In genomic region chr17:82544431-82545070, GRCh38 we compare ENCODE assay signal across 1 cellular context.
TF ChIP-seq lines count a peak whose summit lies in the region.

No MANE protein-coding gene starts in this region.

TF ChIP-seq in SK-N-SH treated with all-trans-retinoic acid at 6 μM for 48 hours, 23 proteins besides CTCF, POLR2A, EP300 and RAD21 (continued from another document):
- TF ChIP-seq, protein P1, sequence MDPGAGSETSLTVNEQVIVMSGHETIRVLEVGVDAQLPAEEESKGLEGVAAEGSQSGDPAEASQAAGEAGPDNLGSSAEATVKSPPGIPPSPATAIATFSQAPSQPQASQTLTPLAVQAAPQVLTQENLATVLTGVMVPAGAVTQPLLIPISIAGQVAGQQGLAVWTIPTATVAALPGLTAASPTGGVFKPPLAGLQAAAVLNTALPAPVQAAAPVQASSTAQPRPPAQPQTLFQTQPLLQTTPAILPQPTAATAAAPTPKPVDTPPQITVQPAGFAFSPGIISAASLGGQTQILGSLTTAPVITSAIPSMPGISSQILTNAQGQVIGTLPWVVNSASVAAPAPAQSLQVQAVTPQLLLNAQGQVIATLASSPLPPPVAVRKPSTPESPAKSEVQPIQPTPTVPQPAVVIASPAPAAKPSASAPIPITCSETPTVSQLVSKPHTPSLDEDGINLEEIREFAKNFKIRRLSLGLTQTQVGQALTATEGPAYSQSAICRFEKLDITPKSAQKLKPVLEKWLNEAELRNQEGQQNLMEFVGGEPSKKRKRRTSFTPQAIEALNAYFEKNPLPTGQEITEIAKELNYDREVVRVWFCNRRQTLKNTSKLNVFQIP (CRISPR knock-in tag; IDR thresholded peaks at IDR 0.05; ENCODE audit: borderline replicate concordance, low read depth) = no peak
- TF ChIP-seq OSR1 (CRISPR knock-in tag; IDR thresholded peaks at IDR 0.05) (no peak), TCF4 (CRISPR knock-in tag; IDR thresholded peaks at IDR 0.05; ENCODE audit: borderline replicate concordance) (no peak), ESRRG (CRISPR knock-in tag; IDR thresholded peaks at IDR 0.05) (no peak), ARNTL (CRISPR knock-in tag; IDR thresholded peaks at IDR 0.05; ENCODE audit: borderline replicate concordance, low read depth) (no peak)
- TF ChIP-seq, protein P2, sequence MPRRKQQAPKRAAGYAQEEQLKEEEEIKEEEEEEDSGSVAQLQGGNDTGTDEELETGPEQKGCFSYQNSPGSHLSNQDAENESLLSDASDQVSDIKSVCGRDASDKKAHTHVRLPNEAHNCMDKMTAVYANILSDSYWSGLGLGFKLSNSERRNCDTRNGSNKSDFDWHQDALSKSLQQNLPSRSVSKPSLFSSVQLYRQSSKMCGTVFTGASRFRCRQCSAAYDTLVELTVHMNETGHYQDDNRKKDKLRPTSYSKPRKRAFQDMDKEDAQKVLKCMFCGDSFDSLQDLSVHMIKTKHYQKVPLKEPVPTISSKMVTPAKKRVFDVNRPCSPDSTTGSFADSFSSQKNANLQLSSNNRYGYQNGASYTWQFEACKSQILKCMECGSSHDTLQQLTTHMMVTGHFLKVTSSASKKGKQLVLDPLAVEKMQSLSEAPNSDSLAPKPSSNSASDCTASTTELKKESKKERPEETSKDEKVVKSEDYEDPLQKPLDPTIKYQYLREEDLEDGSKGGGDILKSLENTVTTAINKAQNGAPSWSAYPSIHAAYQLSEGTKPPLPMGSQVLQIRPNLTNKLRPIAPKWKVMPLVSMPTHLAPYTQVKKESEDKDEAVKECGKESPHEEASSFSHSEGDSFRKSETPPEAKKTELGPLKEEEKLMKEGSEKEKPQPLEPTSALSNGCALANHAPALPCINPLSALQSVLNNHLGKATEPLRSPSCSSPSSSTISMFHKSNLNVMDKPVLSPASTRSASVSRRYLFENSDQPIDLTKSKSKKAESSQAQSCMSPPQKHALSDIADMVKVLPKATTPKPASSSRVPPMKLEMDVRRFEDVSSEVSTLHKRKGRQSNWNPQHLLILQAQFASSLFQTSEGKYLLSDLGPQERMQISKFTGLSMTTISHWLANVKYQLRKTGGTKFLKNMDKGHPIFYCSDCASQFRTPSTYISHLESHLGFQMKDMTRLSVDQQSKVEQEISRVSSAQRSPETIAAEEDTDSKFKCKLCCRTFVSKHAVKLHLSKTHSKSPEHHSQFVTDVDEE (CRISPR knock-in tag; IDR thresholded peaks at IDR 0.05) = no peak
